In the genomic region with DNA sequence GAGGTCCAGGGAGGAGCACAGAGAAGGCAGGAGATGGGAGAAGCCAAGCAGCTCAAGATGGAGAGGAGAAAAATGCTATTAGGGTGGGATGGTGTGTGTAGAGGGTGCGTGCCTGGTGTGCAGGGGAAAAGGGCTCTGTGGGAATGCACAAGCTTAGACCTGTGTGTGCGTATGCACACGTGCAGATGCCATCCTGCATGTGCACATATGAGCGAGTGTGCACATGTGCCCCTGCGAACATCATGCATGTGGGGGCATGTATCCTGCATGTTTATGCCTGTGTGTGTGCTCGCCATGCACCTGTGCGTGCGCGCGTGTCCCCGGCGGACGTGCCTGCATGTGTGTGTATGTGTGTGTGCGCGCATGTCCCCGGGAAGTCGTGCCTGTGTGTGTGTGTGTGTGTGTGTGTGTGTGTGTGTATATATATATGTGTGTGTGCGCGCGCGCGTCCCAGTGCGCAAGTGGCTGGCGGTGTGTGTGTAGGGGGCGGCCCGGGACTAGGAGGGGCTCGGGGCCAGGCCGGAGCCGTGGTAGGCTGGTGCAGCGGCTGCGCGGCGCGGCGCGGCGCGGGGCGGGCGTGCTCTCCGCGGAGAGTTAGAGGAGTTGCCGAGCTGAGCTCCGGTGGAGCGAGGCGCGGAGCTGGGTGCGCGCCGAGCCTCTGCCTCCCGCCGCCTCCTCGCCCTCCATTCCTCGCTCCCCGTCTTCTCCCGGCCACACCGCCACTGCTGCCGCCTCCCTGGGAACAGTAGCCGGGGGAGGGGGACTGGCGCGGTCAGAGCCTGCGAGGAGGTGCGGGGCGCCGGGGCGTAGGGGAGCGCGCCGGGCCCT, we compare ENCODE assay signal across 8 cellular contexts. TPM values are rescaled to one million over a fixed set of nuclear protein-coding genes. Genes with fewer than 3 reads are reported as not detected.
DNase-seq lines count a peak whose midpoint lies in the region; ATAC-seq and TF ChIP-seq lines count a peak whose summit lies in the region.

Gene KCNJ12 (plus strand): TSS at position 601 of the 828 bp plus-strand sequence. CDS start 38,986 bp downstream, outside the sequence.

- DNase-seq in CD14-positive monocyte (ENCODE audit: low spot score) (no peak), NCI-H69 (lab: John Stamatoyannopoulos, UW) (peak; percentile 24), fibroblast of the aortic adventitia (ENCODE audit: low read depth) (no peak), neural progenitor cell (ENCODE audit: low spot score) (peak; percentile 80), midbrain (lab: John Stamatoyannopoulos, UW) (no peak), amniotic stem cell (lab: John Stamatoyannopoulos, UW) (no peak), epidermal melanocyte (ENCODE audit: insufficient read length, low spot score) (no peak)

- H3K27ac ChIP-seq in neural progenitor cell, result no peak within 1 kb of the TSS

- TF ChIP-seq CTCF in CD14-positive monocyte (IDR thresholded peaks at IDR 0.05) (no peak), fibroblast of the aortic adventitia (IDR thresholded peaks at IDR 0.05; ENCODE audit: insufficient read depth, low read length) (no peak), neural progenitor cell (IDR thresholded peaks at IDR 0.05) (no peak)

- peak within 1 kb of the TSS; percentile 92 for H2AFZ ChIP-seq in neural progenitor cell (replicated peaks)

- H3K36me3 ChIP-seq in neural progenitor cell, result no peaks in the 10 kb centered on the region

- H3K9me3 Mint-ChIP-seq in CD14-positive monocyte (peaks cover 0 to 11% (median 0%) of the 10 kb centered on the region in 7 donors), neural progenitor cell (no peaks in the 10 kb centered on the region)

- H3K4me3 Mint-ChIP-seq in CD14-positive monocyte (peak within 1 kb of the TSS; percentile 20 to 84), neural progenitor cell (peak within 1 kb of the TSS; percentile 80)

- no peaks in the 10 kb centered on the region for H3K9me3 ChIP-seq in neural progenitor cell (ENCODE audit: low read depth)

- peaks cover 64% of the 10 kb centered on the region for H3K27me3 ChIP-seq in neural progenitor cell

- peak within 1 kb of the TSS in 1 of 7 donors; percentile 38 for H3K27ac Mint-ChIP-seq in CD14-positive monocyte
- no peak within 1 kb of the TSS for H3K27ac Mint-ChIP-seq in neural progenitor cell

- H3K4me1 Mint-ChIP-seq in CD14-positive monocyte (peaks cover 10% of the 10 kb centered on the region), neural progenitor cell (peaks cover 29% of the 10 kb centered on the region)

- H4K20me1 ChIP-seq in neural progenitor cell (ENCODE audit: low read depth), result peaks cover 10% of the 10 kb centered on the region

- H3K27me3 Mint-ChIP-seq in CD14-positive monocyte (ENCODE audit: low read depth in 3 of 3) (peaks cover 40 to 47% (median 46%) of the 10 kb centered on the region in 3 donors), neural progenitor cell (ENCODE audit: insufficient read depth, low read depth) (peaks cover 30% of the 10 kb centered on the region)

- H3K4me1 ChIP-seq in neural progenitor cell, result peaks cover 44% of the 10 kb centered on the region

- no peak for ATAC-seq in HG03469 (IDR thresholded peaks at IDR 0.05; ENCODE audit: unreplicated experiment)

- peak within 1 kb of the TSS; percentile 57 for H3K4me3 ChIP-seq in fibroblast of the aortic adventitia (ENCODE audit: low read depth, low read length)
- peak within 1 kb of the TSS; percentile 64 for H3K4me3 ChIP-seq in neural progenitor cell

- peaks cover 31% of the 10 kb centered on the region for H3F3A ChIP-seq in neural progenitor cell (ENCODE audit: low read depth)

- H3K36me3 Mint-ChIP-seq in CD14-positive monocyte, result no peaks in the 10 kb centered on the region
- no peaks in the 10 kb centered on the region for H3K36me3 Mint-ChIP-seq in neural progenitor cell

- no peaks in the 10 kb centered on the region for H3K79me2 ChIP-seq in neural progenitor cell (ENCODE audit: low read depth)

- no peak within 1 kb of the TSS for H3K9ac ChIP-seq in neural progenitor cell

- H3K4me2 ChIP-seq in neural progenitor cell, result peak within 1 kb of the TSS; percentile 96

- intact Hi-C loops in CD14-positive monocyte (cut with micrococcal nuclease), result no loop called here

RNA-seq across cellular contexts. Expression of gene KCNJ12, which starts in this region (rescaled TPM):
- polyA plus RNA-seq in CD14-positive monocyte, result not detected
- 1.7 and 2.7 TPM in 2 replicates for total RNA-seq in fibroblast of the aortic adventitia (ENCODE audit: low replicate concordance)
- 0.56 and 1.8 TPM in 2 replicates for total RNA-seq in neural progenitor cell (ENCODE audit: low replicate concordance)

Comparison
In these comparisons a context has a peak if more than half of its experiments do, and no peak if none do; other contexts are left out.
1. DNase-seq: peak in NCI-H69 (single experiment) and neural progenitor cell (single experiment); none in CD14-positive monocyte (single experiment), fibroblast of the aortic adventitia (single experiment), midbrain (single experiment), amniotic stem cell (single experiment) and epidermal melanocyte (single experiment).